Comparison of ENCODE assay signal across 10 cellular contexts in the genomic region with DNA sequence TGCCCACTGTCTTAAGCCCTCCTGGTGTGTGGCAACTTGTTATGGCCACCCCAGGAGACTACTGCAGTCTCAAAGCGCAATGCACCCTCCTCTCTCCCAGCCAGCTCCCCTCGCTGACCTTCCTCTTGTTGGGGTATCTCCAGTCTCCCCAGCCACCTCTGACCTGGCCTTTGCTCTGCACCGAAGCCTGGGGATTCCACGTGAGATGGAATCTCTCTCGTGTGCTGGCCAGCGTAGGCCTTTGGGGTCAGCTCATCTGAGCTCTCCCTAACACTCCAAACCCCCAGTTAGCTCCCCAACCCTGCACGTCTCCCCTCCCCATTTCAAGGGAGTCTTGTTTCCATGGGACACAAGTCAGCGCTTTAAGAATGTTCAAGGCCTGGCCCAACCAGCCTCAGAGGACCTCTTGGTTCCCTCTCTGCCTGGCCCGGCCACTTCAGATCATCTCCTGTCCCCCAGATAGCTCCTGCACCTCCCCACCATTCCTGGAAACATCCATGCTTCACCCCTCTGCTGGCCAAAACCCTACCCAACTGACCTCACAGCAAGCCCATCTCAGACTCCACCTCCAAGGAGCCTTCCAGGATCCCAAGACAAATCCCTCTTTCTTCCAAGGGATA. TPM values are rescaled to one million over a fixed set of nuclear protein-coding genes. Genes with fewer than 3 reads are reported as not detected.
A peak's percentile ranks its signal among the peaks of the same experiment; 100 is the strongest.
DNase-seq lines count a peak whose midpoint lies in the region; ATAC-seq and TF ChIP-seq lines count a peak whose summit lies in the region.
"Had no signal": no experiment of that assay in that cellular context is flagged by ENCODE, and none has a peak within 500 bp of the region (broad histone marks: within the 10 kb centered on the region; RNA-seq: fewer than 3 reads in every experiment).

No MANE protein-coding gene starts in this region.

- in situ Hi-C loops in GM13976 (cut with MboI; ENCODE audit: low sequenced_read_pairs, unreplicated experiment) = no loop called here

- POLR2A ChIA-PET in activated CD4-positive, alpha-beta T cell treated with anti-CD3 and anti-CD28 coated beads for 36 hours (lab: Charles Lee) = interaction anchor here (0.6 kb wide), 1 partner anchor 156 kb away, joined by 4 read pairs; no protein-coding TSS in a partner anchor

- no peaks in the 10 kb centered on the region for H3K9me3 ChIP-seq in lower lobe of right lung

- H3K4me1 Mint-ChIP-seq in activated CD4-positive, alpha-beta T cell treated with anti-CD3 and anti-CD28 coated beads for 36 hours = peaks cover 100% of the 10 kb centered on the region
- H3K4me1 Mint-ChIP-seq in stimulated activated naive CD8-positive, alpha-beta T cell treated with anti-CD3 and anti-CD28 coated beads, Interleukin-15, amount 100 ng/mL, for 72 hours = peaks cover 100% of the 10 kb centered on the region

- TF ChIP-seq CTCF in lower lobe of right lung (IDR thresholded peaks at IDR 0.05) (no peak), GM13976 (IDR thresholded peaks at IDR 0.05; ENCODE audit: borderline replicate concordance, control extremely low read depth, extremely low read depth, insufficient read depth, missing control alignments) (no peak)

- peaks cover 32% of the 10 kb centered on the region for H3K36me3 Mint-ChIP-seq in activated CD4-positive, alpha-beta T cell treated with anti-CD3 and anti-CD28 coated beads for 36 hours (ENCODE audit: low read depth)

- H3K27ac ChIP-seq in angular gyrus (ENCODE audit: low read depth, low read length) (peak overlapping the region; percentile 94), lower lobe of right lung (peak overlapping the region; percentile 99)

- intact Hi-C loops in activated CD4-positive, alpha-beta T cell treated with anti-CD3 and anti-CD28 coated beads for 36 hours (cut with DNase I, micrococcal nuclease) = no loop called here
- intact Hi-C loops in lower lobe of right lung (cut with DNase I) = no loop called here

- H3K9me3 Mint-ChIP-seq in activated CD4-positive, alpha-beta T cell treated with anti-CD3 and anti-CD28 coated beads for 36 hours (ENCODE audit: low read depth) = no peaks in the 10 kb centered on the region
- H3K9me3 Mint-ChIP-seq in stimulated activated naive CD8-positive, alpha-beta T cell treated with anti-CD3 and anti-CD28 coated beads, Interleukin-15, amount 100 ng/mL, for 72 hours = no peaks in the 10 kb centered on the region

- no peaks in the 10 kb centered on the region for H3K36me3 ChIP-seq in lower lobe of right lung

- H3K27me3 ChIP-seq in lower lobe of right lung (ENCODE audit: low read depth) = no peaks in the 10 kb centered on the region

- peak overlapping the region; percentile 8 for H3K4me3 ChIP-seq in lower lobe of right lung
- H3K4me3 ChIP-seq: K562 had no signal

- H3K27ac Mint-ChIP-seq in activated CD4-positive, alpha-beta T cell treated with anti-CD3 and anti-CD28 coated beads for 36 hours = peak overlapping the region; percentile 83
- peak overlapping the region; percentile 81 to 82 for H3K27ac Mint-ChIP-seq in stimulated activated naive CD8-positive, alpha-beta T cell treated with anti-CD3 and anti-CD28 coated beads, Interleukin-15, amount 100 ng/mL, for 72 hours

- CTCF ChIA-PET in activated CD4-positive, alpha-beta T cell treated with anti-CD3 and anti-CD28 coated beads for 36 hours (lab: Charles Lee) = interaction anchor here (0.6 to 1.9 kb wide), 2 partner anchors 21 to 343 kb away, joined by 3 to 19 read pairs; no protein-coding TSS in a partner anchor

- H3K27me3 Mint-ChIP-seq in activated CD4-positive, alpha-beta T cell treated with anti-CD3 and anti-CD28 coated beads for 36 hours = no peaks in the 10 kb centered on the region
- H3K27me3 Mint-ChIP-seq in stimulated activated naive CD8-positive, alpha-beta T cell treated with anti-CD3 and anti-CD28 coated beads, Interleukin-15, amount 100 ng/mL, for 72 hours = no peaks in the 10 kb centered on the region

- peaks cover 100% of the 10 kb centered on the region for H3K4me1 ChIP-seq in lower lobe of right lung

- DNase-seq in activated CD4-positive, alpha-beta T cell treated with anti-CD3 and anti-CD28 coated beads for 36 hours = no peak
- no peak for DNase-seq in activated CD4-positive, alpha-beta T cell treated with anti-CD3 and anti-CD28 coated beads for 48 hours
- DNase-seq in lower lobe of right lung = no peak
- no peak for DNase-seq in stimulated activated naive CD8-positive, alpha-beta T cell treated with anti-CD3 and anti-CD28 coated beads, Interleukin-15, amount 100 ng/mL, for 72 hours
- no peak for DNase-seq in GM13976 (ENCODE audit: low spot score)
- DNase-seq in NCI-H146 treated with DMSO at 0.1 percent for 48 hours (lab: John Stamatoyannopoulos, UW; ENCODE audit: unreplicated experiment) = no peak
- no peak for DNase-seq in stimulated activated CD4-positive, alpha-beta T cell treated with anti-CD3 and anti-CD28 coated beads, Interleukin-2, amount 100 ng/mL, for 24 hours
- DNase-seq: foreskin melanocyte had no signal

- peak overlapping the region; percentile 75 for H3K4me3 Mint-ChIP-seq in activated CD4-positive, alpha-beta T cell treated with anti-CD3 and anti-CD28 coated beads for 36 hours
- peak overlapping the region; percentile 84 to 90 for H3K4me3 Mint-ChIP-seq in stimulated activated naive CD8-positive, alpha-beta T cell treated with anti-CD3 and anti-CD28 coated beads, Interleukin-15, amount 100 ng/mL, for 72 hours

- ATAC-seq in activated CD4-positive, alpha-beta T cell treated with anti-CD3 and anti-CD28 coated beads for 36 hours = no peak
- no peak for ATAC-seq in lower lobe of right lung
- no peak for ATAC-seq in stimulated activated naive CD8-positive, alpha-beta T cell treated with anti-CD3 and anti-CD28 coated beads, Interleukin-15, amount 100 ng/mL, for 72 hours
- ATAC-seq: K562 had no signal

RNA-seq across cellular contexts. Expression of a gene that starts 11.2 kb away (rescaled TPM):
- total RNA-seq in activated CD4-positive, alpha-beta T cell treated with anti-CD3 and anti-CD28 coated beads for 36 hours = 10 to 100 TPM; 20.3 to 21.6 TPM
- total RNA-seq in lower lobe of right lung = 37.0 TPM

RNA-seq across cellular contexts. Expression of a gene that starts 26.5 kb away (rescaled TPM):
- under 1 TPM; 0.60 to 0.64 TPM for total RNA-seq in activated CD4-positive, alpha-beta T cell treated with anti-CD3 and anti-CD28 coated beads for 36 hours
- total RNA-seq in lower lobe of right lung = 1.1 TPM

RNA-seq across cellular contexts. Expression of a gene that starts 58.1 kb away (rescaled TPM):
- 1 to 10 TPM; 2.1 to 2.8 TPM for total RNA-seq in activated CD4-positive, alpha-beta T cell treated with anti-CD3 and anti-CD28 coated beads for 36 hours
- total RNA-seq in lower lobe of right lung = 7.8 TPM
